In the genomic region with DNA sequence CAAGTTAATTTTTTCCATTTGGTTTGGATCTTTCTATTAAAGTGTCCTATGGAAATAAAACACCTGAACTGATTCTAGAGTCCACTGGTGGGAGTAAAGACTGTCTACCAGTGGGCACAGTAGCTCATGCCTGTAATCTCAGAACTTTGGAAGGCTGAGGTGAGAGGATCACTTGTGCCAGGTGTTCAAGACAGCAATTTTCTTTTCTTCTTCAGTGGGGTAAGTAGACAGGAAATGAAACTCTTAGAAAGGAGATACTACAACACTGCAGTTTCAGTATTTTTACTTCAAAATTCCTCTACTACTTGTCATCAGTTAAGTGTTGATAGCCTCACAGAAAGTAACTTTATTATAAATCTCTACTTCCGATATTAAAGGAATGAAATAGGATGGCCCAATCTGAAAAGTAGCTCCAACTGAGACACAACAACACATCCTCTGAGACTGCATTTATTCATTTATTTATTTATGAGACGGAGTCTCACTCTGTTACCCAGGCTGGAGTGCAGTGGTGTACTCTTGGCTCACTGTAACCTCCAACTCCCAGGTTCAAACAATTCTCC, we compare ENCODE assay signal across 15 cellular contexts.
"Had no signal": no experiment of that assay in that cellular context is flagged by ENCODE, and none has a peak within 500 bp of the region (broad histone marks: within the 10 kb centered on the region; RNA-seq: fewer than 3 reads in every experiment).

No MANE protein-coding gene starts in this region.

- H3K4me3 ChIP-seq: esophagus squamous epithelium, prostate gland, right lobe of liver, transverse colon had no signal

- H3K9me3 ChIP-seq: esophagus squamous epithelium, prostate gland, right lobe of liver, transverse colon had no signal

- H3K4me3 Mint-ChIP-seq: nephron had no signal

- H3K27ac Mint-ChIP-seq: nephron had no signal

- H3K4me1 ChIP-seq: esophagus squamous epithelium, prostate gland, right lobe of liver, transverse colon had no signal

- H3K27me3 ChIP-seq: esophagus squamous epithelium, right lobe of liver, transverse colon had no signal

- H3K4me1 Mint-ChIP-seq: nephron had no signal

- H3K27ac ChIP-seq: esophagus squamous epithelium, prostate gland, right lobe of liver, transverse colon, VCaP had no signal

- DNase-seq: activated CD4-positive, alpha-beta T cell treated with anti-CD3 and anti-CD28 coated beads for 48 hours; esophagus squamous epithelium; head of caudate nucleus; islet precursor cell; occipital lobe; right lobe of liver; stimulated activated naive CD4-positive, alpha-beta T cell; substantia nigra; T1000; transverse colon had no signal

- ATAC-seq: left lobe of liver, right lobe of liver had no signal

- H3K9me3 Mint-ChIP-seq: activated T-helper 2 cell treated with anti-CD3 and anti-CD28 coated beads, Interferon-gamma antibody, Interleukin-2, Interleukin-4, amounts not matched to agents 10 μg/mL and 5 μg/mL and 100 μg/mL, durations not matched to agents 14 hours and 24 hours and 36 hours; nephron had no signal
